1 cellular context compared by ENCODE assay signal in genomic region chr2:216074794-216075193, GRCh38.
TF ChIP-seq lines count a peak whose summit lies in the region.

No MANE protein-coding gene starts in this region.

TF ChIP-seq in HCT116, 20 proteins besides CTCF, POLR2A, EP300 and RAD21 (continued from another document):
- TF ChIP-seq TCF7L2 (IDR thresholded peaks at IDR 0.05; ENCODE audit: borderline replicate concordance, extremely low read depth, insufficient read depth, insufficient read length) = no peak
- TF ChIP-seq EZH2phosphoT487 (IDR thresholded peaks at IDR 0.05; ENCODE audit: borderline replicate concordance) = no peak
- TF ChIP-seq FOSL1 (IDR thresholded peaks at IDR 0.05; ENCODE audit: low read depth) = no peak
- no peak for TF ChIP-seq EGR1 (IDR thresholded peaks at IDR 0.05; ENCODE audit: low read depth)
- TF ChIP-seq EZH2 (IDR thresholded peaks at IDR 0.05) = no peak
- TF ChIP-seq ZFX (IDR thresholded peaks at IDR 0.05) = no peak
- no peak for TF ChIP-seq ZBTB33 (IDR thresholded peaks at IDR 0.05; ENCODE audit: extremely low read depth, insufficient replicate concordance, low read length)
